Comparison of ENCODE assay signal across 1 cellular context in the genomic region with DNA sequence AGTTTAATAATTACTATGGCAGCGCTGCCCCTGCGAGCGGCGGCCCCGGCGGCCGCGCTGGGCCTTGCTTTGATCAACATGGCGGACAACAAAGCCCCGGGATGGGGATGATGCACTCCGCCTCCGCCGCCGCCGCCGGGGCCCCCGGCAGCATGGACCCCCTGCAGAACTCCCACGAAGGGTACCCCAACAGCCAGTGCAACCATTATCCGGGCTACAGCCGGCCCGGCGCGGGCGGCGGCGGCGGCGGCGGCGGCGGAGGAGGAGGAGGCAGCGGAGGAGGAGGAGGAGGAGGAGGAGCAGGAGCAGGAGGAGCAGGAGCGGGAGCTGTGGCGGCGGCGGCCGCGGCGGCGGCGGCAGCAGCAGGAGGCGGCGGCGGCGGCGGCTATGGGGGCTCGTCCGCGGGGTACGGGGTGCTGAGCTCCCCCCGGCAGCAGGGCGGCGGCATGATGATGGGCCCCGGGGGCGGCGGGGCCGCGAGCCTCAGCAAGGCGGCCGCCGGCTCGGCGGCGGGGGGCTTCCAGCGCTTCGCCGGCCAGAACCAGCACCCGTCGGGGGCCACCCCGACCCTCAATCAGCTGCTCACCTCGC.
A peak's percentile ranks its signal among the peaks of the same experiment; 100 is the strongest.
TF ChIP-seq lines count a peak whose summit lies in the region.

No MANE protein-coding gene starts in this region.

TF ChIP-seq in HepG2, 621 proteins besides CTCF, POLR2A, EP300 and RAD21 (continued from another document and continues in another):
- TF ChIP-seq, protein P1, sequence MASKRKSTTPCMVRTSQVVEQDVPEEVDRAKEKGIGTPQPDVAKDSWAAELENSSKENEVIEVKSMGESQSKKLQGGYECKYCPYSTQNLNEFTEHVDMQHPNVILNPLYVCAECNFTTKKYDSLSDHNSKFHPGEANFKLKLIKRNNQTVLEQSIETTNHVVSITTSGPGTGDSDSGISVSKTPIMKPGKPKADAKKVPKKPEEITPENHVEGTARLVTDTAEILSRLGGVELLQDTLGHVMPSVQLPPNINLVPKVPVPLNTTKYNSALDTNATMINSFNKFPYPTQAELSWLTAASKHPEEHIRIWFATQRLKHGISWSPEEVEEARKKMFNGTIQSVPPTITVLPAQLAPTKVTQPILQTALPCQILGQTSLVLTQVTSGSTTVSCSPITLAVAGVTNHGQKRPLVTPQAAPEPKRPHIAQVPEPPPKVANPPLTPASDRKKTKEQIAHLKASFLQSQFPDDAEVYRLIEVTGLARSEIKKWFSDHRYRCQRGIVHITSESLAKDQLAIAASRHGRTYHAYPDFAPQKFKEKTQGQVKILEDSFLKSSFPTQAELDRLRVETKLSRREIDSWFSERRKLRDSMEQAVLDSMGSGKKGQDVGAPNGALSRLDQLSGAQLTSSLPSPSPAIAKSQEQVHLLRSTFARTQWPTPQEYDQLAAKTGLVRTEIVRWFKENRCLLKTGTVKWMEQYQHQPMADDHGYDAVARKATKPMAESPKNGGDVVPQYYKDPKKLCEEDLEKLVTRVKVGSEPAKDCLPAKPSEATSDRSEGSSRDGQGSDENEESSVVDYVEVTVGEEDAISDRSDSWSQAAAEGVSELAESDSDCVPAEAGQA (IDR thresholded peaks at IDR 0.05; ENCODE audit: low read depth) = no peak
- TF ChIP-seq, protein P1 (CRISPR knock-in tag; IDR thresholded peaks at IDR 0.05; ENCODE audit: borderline replicate concordance) = no peak
- TF ChIP-seq, protein P2, sequence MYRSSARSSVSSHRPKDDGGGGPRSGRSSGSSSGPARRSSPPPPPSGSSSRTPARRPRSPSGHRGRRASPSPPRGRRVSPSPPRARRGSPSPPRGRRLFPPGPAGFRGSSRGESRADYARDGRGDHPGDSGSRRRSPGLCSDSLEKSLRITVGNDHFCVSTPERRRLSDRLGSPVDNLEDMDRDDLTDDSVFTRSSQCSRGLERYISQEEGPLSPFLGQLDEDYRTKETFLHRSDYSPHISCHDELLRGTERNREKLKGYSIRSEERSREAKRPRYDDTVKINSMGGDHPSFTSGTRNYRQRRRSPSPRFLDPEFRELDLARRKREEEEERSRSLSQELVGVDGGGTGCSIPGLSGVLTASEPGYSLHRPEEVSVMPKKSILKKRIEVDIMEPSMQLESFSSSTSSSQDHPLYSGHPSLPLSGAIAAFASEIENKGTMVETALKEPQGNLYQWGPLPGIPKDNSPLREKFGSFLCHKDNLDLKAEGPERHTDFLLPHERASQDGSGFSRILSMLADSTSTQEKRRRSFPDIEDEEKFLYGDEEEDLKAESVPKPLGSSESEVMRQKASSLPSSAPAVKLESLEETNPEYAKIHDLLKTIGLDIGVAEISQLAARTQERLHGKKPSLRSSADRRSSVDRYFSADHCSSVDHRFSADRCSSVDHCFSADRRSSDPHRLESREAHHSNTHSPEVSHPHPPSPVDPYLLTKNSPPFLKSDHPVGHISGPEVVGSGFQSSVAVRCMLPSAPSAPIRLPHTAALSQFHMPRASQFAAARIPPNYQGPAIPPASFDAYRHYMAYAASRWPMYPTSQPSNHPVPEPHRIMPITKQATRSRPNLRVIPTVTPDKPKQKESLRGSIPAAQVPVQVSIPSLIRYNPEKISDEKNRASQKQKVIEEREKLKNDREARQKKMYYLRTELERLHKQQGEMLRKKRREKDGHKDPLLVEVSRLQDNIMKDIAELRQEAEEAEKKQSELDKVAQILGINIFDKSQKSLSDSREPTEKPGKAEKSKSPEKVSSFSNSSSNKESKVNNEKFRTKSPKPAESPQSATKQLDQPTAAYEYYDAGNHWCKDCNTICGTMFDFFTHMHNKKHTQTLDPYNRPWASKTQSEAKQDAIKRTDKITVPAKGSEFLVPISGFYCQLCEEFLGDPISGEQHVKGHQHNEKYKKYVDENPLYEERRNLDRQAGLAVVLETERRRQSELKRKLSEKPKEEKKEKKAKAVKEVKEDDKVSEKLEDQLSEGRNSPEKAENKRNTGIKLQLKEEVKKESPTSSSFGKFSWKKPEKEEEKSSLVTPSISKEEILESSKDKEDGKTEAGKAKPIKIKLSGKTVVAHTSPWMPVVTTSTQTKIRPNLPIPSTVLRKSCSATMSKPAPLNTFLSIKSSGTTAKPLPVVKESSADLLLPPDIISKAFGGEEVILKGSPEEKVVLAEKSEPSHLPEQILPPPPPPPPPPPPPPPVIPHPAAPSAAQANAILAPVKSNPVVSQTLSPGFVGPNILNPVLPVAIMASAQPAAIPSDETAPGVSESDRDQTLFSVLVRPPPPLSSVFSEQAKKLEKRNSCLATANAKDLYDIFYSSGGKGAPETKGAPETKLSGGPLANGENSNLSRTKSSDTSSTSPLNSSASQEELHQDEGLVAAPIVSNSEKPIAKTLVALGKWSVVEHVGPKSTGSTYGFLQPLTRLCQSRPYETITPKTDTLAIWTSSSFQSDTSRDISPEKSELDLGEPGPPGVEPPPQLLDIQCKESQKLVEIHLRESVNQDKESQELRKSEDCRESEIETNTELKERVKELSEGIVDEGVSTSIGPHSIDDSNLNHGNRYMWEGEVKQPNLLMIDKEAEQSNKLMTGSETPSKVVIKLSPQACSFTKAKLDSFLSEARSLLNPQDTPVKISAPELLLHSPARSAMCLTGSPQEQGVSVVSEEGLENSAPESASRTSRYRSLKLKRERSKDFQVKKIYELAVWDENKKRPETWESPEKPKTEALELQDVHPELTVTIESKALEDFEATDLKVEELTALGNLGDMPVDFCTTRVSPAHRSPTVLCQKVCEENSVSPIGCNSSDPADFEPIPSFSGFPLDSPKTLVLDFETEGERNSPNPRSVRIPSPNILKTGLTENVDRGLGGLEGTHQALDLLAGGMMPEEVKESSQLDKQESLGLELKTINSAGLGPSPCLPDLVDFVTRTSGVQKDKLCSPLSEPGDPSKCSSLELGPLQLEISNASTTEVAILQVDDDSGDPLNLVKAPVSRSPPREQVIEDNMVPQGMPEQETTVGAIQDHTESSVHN (CRISPR knock-in tag; IDR thresholded peaks at IDR 0.05) = no peak
- TF ChIP-seq ADNP (CRISPR knock-in tag; IDR thresholded peaks at IDR 0.05) (no peak), FOSL2 (CRISPR knock-in tag; IDR thresholded peaks at IDR 0.05) (no peak), RFXAP (CRISPR knock-in tag; IDR thresholded peaks at IDR 0.05; ENCODE audit: borderline replicate concordance) (no peak; the same call in 1 of the 2 replicates), SIN3B (IDR thresholded peaks at IDR 0.05; ENCODE audit: low read length) (no peak), GZF1 (CRISPR knock-in tag; IDR thresholded peaks at IDR 0.05) (no peak), RBFOX2 (IDR thresholded peaks at IDR 0.05; ENCODE audit: low read depth, low read length) (peak; percentile 56), GTF3A (CRISPR knock-in tag; conservative IDR thresholded peaks at IDR 0.05) (no peak), ZNF263 (CRISPR knock-in tag; IDR thresholded peaks at IDR 0.05) (peak; percentile 98), PHF20 (CRISPR knock-in tag; IDR thresholded peaks at IDR 0.05) (no peak), ZNF431 (CRISPR knock-in tag; IDR thresholded peaks at IDR 0.05; ENCODE audit: borderline replicate concordance, low read depth) (no peak), AKAP8 (CRISPR knock-in tag; IDR thresholded peaks at IDR 0.05) (no peak), SALL1 (CRISPR knock-in tag; IDR thresholded peaks at IDR 0.05) (peak; percentile 13; the same call in 1 of the 2 replicates), ZNF34 (CRISPR knock-in tag; IDR thresholded peaks at IDR 0.05; ENCODE audit: borderline replicate concordance) (no peak), MEF2D (CRISPR knock-in tag; IDR thresholded peaks at IDR 0.05) (no peak), ZNF850 (CRISPR knock-in tag; conservative IDR thresholded peaks at IDR 0.05) (no peak), KLF11 (CRISPR knock-in tag; IDR thresholded peaks at IDR 0.05) (no peak), ZMYM2 (CRISPR knock-in tag; IDR thresholded peaks at IDR 0.05) (no peak), ZNF234 (CRISPR knock-in tag; conservative IDR thresholded peaks at IDR 0.05) (no peak), POLR2AphosphoS5 (IDR thresholded peaks at IDR 0.05; ENCODE audit: low read depth, low read length) (no peak), ZBTB1 (CRISPR knock-in tag; IDR thresholded peaks at IDR 0.05; ENCODE audit: borderline replicate concordance) (no peak), ZNF260 (CRISPR knock-in tag; IDR thresholded peaks at IDR 0.05; ENCODE audit: borderline replicate concordance, low read depth) (no peak), MBNL3 (CRISPR knock-in tag; conservative IDR thresholded peaks at IDR 0.05) (no peak), SMC3 (IDR thresholded peaks at IDR 0.05; ENCODE audit: low read length) (no peak), ZSCAN31 (CRISPR knock-in tag; IDR thresholded peaks at IDR 0.05; ENCODE audit: low read depth) (no peak; the same call in 1 of the 2 replicates), NCOA1 (CRISPR knock-in tag; IDR thresholded peaks at IDR 0.05) (no peak)
- TF ChIP-seq, protein P3, sequence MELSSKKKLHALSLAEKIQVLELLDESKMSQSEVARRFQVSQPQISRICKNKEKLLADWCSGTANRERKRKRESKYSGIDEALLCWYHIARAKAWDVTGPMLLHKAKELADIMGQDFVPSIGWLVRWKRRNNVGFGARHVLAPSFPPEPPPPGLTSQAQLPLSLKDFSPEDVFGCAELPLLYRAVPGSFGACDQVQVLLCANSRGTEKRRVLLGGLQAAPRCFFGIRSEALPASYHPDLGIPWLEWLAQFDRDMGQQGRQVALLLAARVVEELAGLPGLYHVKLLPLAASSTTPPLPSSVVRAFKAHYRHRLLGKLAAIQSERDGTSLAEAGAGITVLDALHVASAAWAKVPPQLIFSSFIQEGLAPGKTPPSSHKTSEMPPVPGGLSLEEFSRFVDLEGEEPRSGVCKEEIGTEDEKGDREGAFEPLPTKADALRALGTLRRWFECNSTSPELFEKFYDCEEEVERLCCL (CRISPR knock-in tag; IDR thresholded peaks at IDR 0.05; ENCODE audit: borderline replicate concordance) = no peak
- TF ChIP-seq, protein P4, sequence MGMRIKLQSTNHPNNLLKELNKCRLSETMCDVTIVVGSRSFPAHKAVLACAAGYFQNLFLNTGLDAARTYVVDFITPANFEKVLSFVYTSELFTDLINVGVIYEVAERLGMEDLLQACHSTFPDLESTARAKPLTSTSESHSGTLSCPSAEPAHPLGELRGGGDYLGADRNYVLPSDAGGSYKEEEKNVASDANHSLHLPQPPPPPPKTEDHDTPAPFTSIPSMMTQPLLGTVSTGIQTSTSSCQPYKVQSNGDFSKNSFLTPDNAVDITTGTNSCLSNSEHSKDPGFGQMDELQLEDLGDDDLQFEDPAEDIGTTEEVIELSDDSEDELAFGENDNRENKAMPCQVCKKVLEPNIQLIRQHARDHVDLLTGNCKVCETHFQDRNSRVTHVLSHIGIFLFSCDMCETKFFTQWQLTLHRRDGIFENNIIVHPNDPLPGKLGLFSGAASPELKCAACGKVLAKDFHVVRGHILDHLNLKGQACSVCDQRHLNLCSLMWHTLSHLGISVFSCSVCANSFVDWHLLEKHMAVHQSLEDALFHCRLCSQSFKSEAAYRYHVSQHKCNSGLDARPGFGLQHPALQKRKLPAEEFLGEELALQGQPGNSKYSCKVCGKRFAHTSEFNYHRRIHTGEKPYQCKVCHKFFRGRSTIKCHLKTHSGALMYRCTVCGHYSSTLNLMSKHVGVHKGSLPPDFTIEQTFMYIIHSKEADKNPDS (CRISPR knock-in tag; IDR thresholded peaks at IDR 0.05) = no peak
- TF ChIP-seq, protein P5, sequence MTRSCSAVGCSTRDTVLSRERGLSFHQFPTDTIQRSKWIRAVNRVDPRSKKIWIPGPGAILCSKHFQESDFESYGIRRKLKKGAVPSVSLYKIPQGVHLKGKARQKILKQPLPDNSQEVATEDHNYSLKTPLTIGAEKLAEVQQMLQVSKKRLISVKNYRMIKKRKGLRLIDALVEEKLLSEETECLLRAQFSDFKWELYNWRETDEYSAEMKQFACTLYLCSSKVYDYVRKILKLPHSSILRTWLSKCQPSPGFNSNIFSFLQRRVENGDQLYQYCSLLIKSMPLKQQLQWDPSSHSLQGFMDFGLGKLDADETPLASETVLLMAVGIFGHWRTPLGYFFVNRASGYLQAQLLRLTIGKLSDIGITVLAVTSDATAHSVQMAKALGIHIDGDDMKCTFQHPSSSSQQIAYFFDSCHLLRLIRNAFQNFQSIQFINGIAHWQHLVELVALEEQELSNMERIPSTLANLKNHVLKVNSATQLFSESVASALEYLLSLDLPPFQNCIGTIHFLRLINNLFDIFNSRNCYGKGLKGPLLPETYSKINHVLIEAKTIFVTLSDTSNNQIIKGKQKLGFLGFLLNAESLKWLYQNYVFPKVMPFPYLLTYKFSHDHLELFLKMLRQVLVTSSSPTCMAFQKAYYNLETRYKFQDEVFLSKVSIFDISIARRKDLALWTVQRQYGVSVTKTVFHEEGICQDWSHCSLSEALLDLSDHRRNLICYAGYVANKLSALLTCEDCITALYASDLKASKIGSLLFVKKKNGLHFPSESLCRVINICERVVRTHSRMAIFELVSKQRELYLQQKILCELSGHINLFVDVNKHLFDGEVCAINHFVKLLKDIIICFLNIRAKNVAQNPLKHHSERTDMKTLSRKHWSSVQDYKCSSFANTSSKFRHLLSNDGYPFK (CRISPR knock-in tag; IDR thresholded peaks at IDR 0.05; ENCODE audit: borderline replicate concordance) = no peak
- TF ChIP-seq, protein P6, sequence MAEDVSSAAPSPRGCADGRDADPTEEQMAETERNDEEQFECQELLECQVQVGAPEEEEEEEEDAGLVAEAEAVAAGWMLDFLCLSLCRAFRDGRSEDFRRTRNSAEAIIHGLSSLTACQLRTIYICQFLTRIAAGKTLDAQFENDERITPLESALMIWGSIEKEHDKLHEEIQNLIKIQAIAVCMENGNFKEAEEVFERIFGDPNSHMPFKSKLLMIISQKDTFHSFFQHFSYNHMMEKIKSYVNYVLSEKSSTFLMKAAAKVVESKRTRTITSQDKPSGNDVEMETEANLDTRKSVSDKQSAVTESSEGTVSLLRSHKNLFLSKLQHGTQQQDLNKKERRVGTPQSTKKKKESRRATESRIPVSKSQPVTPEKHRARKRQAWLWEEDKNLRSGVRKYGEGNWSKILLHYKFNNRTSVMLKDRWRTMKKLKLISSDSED (CRISPR knock-in tag; IDR thresholded peaks at IDR 0.05) = no peak
- TF ChIP-seq, protein P7, sequence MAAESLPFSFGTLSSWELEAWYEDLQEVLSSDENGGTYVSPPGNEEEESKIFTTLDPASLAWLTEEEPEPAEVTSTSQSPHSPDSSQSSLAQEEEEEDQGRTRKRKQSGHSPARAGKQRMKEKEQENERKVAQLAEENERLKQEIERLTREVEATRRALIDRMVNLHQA (CRISPR knock-in tag; IDR thresholded peaks at IDR 0.05) = no peak
